In the genomic region with DNA sequence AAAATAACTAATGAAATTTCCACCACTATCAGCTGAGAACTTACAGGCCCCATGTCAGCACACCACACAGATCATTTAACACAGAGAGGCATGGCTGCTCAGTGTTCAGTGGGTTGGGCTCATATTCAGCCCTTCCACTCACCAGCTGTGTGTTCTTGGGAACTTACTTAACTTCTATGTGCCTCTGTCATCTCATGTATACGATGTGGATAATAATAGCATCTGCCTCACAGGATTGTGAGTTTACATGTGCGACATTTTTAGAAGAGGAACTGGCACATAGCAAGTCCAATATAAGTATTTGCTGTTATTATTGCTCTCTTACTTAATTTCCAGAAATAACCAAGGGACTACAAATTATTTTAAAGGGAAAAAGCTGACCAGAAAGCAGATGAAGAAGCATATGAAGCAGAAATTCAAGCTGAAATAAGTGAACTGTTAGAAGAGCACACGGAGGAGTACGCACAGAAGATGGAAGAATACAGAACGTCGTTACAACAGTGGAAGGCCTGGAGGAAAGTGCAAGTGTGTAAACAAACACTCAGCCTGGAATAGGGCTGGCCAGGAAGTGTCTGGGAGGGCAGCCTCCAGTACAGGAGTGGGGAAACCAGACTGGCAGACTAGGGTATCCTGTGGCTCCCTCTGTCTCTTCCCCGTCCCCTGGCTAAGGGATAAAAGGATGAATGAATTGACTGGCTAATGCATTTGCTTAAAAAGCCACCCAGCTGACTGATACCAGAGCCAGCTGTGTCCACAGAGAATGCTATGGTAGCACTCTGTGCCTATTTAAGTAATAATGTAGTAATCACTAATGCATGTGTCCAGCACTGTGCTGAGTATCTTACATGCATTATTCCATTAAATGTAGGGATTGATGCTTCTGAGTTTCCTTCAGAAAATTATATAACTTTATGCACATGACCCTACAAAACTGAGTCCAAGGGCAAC, we compare ENCODE assay signal across 14 cellular contexts.
"Had no signal": no experiment of that assay in that cellular context is flagged by ENCODE, and none has a peak within 500 bp of the region (broad histone marks: within the 10 kb centered on the region; RNA-seq: fewer than 3 reads in every experiment).

No MANE protein-coding gene starts in this region.

- H3K9me3 ChIP-seq: esophagus muscularis mucosa, lower lobe of right lung had no signal

- H3K4me1 ChIP-seq: lower lobe of right lung had no signal

- DNase-seq: activated CD4-positive, alpha-beta memory T cell treated with anti-CD3 and anti-CD28 coated beads for 36 hours; activated CD4-positive, alpha-beta T cell treated with anti-CD3 and anti-CD28 coated beads for 36 hours; activated T-cell treated with anti-CD3 and anti-CD28 coated beads for 4 hours; effector CD8-positive, alpha-beta T cell; left colon; lower lobe of right lung; occipital lobe; posterior cingulate gyrus; small intestine; stimulated activated CD4-positive, alpha-beta T cell treated with anti-CD3 and anti-CD28 coated beads, Interleukin-4, amount 100 ng/mL, for 24 hours had no signal

- H3K27ac ChIP-seq: cardiac muscle cell, lower lobe of right lung had no signal

- ATAC-seq: activated CD4-positive, alpha-beta T cell treated with anti-CD3 and anti-CD28 coated beads for 36 hours; left colon; stimulated activated memory B cell treated with anti-CD40 and anti-IgM and Interleukin-4, amounts not matched to agents 10 μg/mL and 1 μg/mL and 100 μg/mL, for 72 hours; WTC11 had no signal

- H3K4me3 ChIP-seq: cardiac muscle cell, esophagus muscularis mucosa, lower lobe of right lung had no signal

- H3K27me3 ChIP-seq: cardiac muscle cell, esophagus muscularis mucosa had no signal
